ENCODE assay signal across 1 cellular context in genomic region chr19:19191920-19192882, GRCh38.
TF ChIP-seq lines count a peak whose summit lies in the region.

TSS of gene BORCS8 (minus strand) at chr19:19192152. CDS start at chr19:19192117, 35 bp downstream.
A gene with protein sequence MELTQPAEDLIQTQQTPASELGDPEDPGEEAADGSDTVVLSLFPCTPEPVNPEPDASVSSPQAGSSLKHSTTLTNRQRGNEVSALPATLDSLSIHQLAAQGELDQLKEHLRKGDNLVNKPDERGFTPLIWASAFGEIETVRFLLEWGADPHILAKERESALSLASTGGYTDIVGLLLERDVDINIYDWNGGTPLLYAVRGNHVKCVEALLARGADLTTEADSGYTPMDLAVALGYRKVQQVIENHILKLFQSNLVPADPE (plus strand): TSS chr19:19192258. CDS start chr19:19193947, 1,689 bp downstream.

TF ChIP-seq in HepG2, 621 proteins besides CTCF, POLR2A, EP300 and RAD21 (continued from another document and continues in another):
- peak; percentile 69 for TF ChIP-seq PATZ1 (CRISPR knock-in tag; IDR thresholded peaks at IDR 0.05)
- 0 out of 2 replicates have a peak, but pooled peaks have one; percentile 49 for TF ChIP-seq ZNF484 (CRISPR knock-in tag; IDR thresholded peaks at IDR 0.05; ENCODE audit: borderline replicate concordance, low read depth)
- 0 out of 2 replicates have a peak, but pooled peaks have one; percentile 20 for TF ChIP-seq ZNF543 (CRISPR knock-in tag; IDR thresholded peaks at IDR 0.05)
- peak; percentile 65; the same call in 1 of the 2 replicates for TF ChIP-seq TBX2 (CRISPR knock-in tag; IDR thresholded peaks at IDR 0.05; ENCODE audit: borderline replicate concordance)
- TF ChIP-seq, protein P1, sequence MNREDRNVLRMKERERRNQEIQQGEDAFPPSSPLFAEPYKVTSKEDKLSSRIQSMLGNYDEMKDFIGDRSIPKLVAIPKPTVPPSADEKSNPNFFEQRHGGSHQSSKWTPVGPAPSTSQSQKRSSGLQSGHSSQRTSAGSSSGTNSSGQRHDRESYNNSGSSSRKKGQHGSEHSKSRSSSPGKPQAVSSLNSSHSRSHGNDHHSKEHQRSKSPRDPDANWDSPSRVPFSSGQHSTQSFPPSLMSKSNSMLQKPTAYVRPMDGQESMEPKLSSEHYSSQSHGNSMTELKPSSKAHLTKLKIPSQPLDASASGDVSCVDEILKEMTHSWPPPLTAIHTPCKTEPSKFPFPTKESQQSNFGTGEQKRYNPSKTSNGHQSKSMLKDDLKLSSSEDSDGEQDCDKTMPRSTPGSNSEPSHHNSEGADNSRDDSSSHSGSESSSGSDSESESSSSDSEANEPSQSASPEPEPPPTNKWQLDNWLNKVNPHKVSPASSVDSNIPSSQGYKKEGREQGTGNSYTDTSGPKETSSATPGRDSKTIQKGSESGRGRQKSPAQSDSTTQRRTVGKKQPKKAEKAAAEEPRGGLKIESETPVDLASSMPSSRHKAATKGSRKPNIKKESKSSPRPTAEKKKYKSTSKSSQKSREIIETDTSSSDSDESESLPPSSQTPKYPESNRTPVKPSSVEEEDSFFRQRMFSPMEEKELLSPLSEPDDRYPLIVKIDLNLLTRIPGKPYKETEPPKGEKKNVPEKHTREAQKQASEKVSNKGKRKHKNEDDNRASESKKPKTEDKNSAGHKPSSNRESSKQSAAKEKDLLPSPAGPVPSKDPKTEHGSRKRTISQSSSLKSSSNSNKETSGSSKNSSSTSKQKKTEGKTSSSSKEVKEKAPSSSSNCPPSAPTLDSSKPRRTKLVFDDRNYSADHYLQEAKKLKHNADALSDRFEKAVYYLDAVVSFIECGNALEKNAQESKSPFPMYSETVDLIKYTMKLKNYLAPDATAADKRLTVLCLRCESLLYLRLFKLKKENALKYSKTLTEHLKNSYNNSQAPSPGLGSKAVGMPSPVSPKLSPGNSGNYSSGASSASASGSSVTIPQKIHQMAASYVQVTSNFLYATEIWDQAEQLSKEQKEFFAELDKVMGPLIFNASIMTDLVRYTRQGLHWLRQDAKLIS (CRISPR knock-in tag; IDR thresholded peaks at IDR 0.05), result no peak
- TF ChIP-seq ZNF552 (CRISPR knock-in tag; IDR thresholded peaks at IDR 0.05; ENCODE audit: borderline replicate concordance), result 0 out of 2 replicates have a peak, but pooled peaks have one; percentile 24
- TF ChIP-seq SUZ12 (IDR thresholded peaks at IDR 0.05; ENCODE audit: low read depth, low read length), result no peak
- TF ChIP-seq ZNF3 (CRISPR knock-in tag; IDR thresholded peaks at IDR 0.05), result 0 out of 2 replicates have a peak, but pooled peaks have one; percentile 14
- no peak for TF ChIP-seq NONO (IDR thresholded peaks at IDR 0.05)
- peak; percentile 80 for TF ChIP-seq NONO (CRISPR knock-in tag; conservative IDR thresholded peaks at IDR 0.05)
- no peak for TF ChIP-seq FOXA1 (IDR thresholded peaks at IDR 0.05)
- peak; percentile 36 for TF ChIP-seq FOXA1 (CRISPR knock-in tag; IDR thresholded peaks at IDR 0.05)
- peak; percentile 46; the same call in 1 of the 2 replicates for TF ChIP-seq ISL2 (CRISPR knock-in tag; IDR thresholded peaks at IDR 0.05)
- TF ChIP-seq ZBTB49 (CRISPR knock-in tag; IDR thresholded peaks at IDR 0.05; ENCODE audit: borderline replicate concordance), result no peak
- TF ChIP-seq ZNF17 (CRISPR knock-in tag; IDR thresholded peaks at IDR 0.05), result no peak
- no peak for TF ChIP-seq ADNP (CRISPR knock-in tag; IDR thresholded peaks at IDR 0.05)
- TF ChIP-seq ZZZ3 (CRISPR knock-in tag; IDR thresholded peaks at IDR 0.05; ENCODE audit: borderline replicate concordance), result peak; percentile 76; the same call in 1 of the 2 replicates
- TF ChIP-seq SAP130 (CRISPR knock-in tag; IDR thresholded peaks at IDR 0.05; ENCODE audit: low read depth), result peak; percentile 96
- TF ChIP-seq ZNF432 (CRISPR knock-in tag; IDR thresholded peaks at IDR 0.05; ENCODE audit: borderline replicate concordance), result no peak
- TF ChIP-seq, protein P2, sequence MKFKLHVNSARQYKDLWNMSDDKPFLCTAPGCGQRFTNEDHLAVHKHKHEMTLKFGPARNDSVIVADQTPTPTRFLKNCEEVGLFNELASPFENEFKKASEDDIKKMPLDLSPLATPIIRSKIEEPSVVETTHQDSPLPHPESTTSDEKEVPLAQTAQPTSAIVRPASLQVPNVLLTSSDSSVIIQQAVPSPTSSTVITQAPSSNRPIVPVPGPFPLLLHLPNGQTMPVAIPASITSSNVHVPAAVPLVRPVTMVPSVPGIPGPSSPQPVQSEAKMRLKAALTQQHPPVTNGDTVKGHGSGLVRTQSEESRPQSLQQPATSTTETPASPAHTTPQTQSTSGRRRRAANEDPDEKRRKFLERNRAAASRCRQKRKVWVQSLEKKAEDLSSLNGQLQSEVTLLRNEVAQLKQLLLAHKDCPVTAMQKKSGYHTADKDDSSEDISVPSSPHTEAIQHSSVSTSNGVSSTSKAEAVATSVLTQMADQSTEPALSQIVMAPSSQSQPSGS (CRISPR knock-in tag; IDR thresholded peaks at IDR 0.05), result peak; percentile 76; the same call in 1 of the 2 replicates
- peak; percentile 77 for TF ChIP-seq POLR2G (IDR thresholded peaks at IDR 0.05; ENCODE audit: low read depth, low read length)
- no peak for TF ChIP-seq NFRKB (IDR thresholded peaks at IDR 0.05)
- TF ChIP-seq, protein P3, sequence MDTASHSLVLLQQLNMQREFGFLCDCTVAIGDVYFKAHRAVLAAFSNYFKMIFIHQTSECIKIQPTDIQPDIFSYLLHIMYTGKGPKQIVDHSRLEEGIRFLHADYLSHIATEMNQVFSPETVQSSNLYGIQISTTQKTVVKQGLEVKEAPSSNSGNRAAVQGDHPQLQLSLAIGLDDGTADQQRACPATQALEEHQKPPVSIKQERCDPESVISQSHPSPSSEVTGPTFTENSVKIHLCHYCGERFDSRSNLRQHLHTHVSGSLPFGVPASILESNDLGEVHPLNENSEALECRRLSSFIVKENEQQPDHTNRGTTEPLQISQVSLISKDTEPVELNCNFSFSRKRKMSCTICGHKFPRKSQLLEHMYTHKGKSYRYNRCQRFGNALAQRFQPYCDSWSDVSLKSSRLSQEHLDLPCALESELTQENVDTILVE (CRISPR knock-in tag; IDR thresholded peaks at IDR 0.05), result peak; percentile 87; the same call in 1 of the 2 replicates
- 0 out of 2 replicates have a peak, but pooled peaks have one; percentile 47 for TF ChIP-seq ZNF136 (CRISPR knock-in tag; IDR thresholded peaks at IDR 0.05; ENCODE audit: low read depth)
- TF ChIP-seq DNMT1 (CRISPR knock-in tag; IDR thresholded peaks at IDR 0.05), result peak; percentile 65; the same call in 1 of the 2 replicates
- TF ChIP-seq ARNTL (CRISPR knock-in tag; IDR thresholded peaks at IDR 0.05), result 0 out of 2 replicates have a peak, but pooled peaks have one; percentile 37
- TF ChIP-seq CHD2 (IDR thresholded peaks at IDR 0.05; ENCODE audit: low read depth, low read length), result 0 out of 2 replicates have a peak, but pooled peaks have one; percentile 14
- TF ChIP-seq ATF7-NPFF (CRISPR knock-in tag; IDR thresholded peaks at IDR 0.05; ENCODE audit: low read depth), result 0 out of 2 replicates have a peak, but pooled peaks have one; percentile 23
- no peak; the same call in 1 of the 2 replicates for TF ChIP-seq TEF (CRISPR knock-in tag; IDR thresholded peaks at IDR 0.05)
- TF ChIP-seq, protein P4, sequence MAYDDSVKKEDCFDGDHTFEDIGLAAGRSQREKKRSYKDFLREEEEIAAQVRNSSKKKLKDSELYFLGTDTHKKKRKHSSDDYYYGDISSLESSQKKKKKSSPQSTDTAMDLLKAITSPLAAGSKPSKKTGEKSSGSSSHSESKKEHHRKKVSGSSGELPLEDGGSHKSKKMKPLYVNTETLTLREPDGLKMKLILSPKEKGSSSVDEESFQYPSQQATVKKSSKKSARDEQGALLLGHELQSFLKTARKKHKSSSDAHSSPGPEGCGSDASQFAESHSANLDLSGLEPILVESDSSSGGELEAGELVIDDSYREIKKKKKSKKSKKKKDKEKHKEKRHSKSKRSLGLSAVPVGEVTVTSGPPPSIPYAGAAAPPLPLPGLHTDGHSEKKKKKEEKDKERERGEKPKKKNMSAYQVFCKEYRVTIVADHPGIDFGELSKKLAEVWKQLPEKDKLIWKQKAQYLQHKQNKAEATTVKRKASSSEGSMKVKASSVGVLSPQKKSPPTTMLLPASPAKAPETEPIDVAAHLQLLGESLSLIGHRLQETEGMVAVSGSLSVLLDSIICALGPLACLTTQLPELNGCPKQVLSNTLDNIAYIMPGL (CRISPR knock-in tag; IDR thresholded peaks at IDR 0.05; ENCODE audit: borderline replicate concordance in 1 of 2, low read depth in 1 of 2), result peak; percentile 69 to 91
- TF ChIP-seq NCOA2 (CRISPR knock-in tag; IDR thresholded peaks at IDR 0.05), result 0 out of 2 replicates have a peak, but pooled peaks have one; percentile 49
- TF ChIP-seq ZNF143 (CRISPR knock-in tag; IDR thresholded peaks at IDR 0.05), result 0 out of 2 replicates have a peak, but pooled peaks have one; percentile 16
- TF ChIP-seq KLF9 (CRISPR knock-in tag; IDR thresholded peaks at IDR 0.05; ENCODE audit: low read depth), result no peak
- no peak for TF ChIP-seq ZNF781 (CRISPR knock-in tag; IDR thresholded peaks at IDR 0.05; ENCODE audit: borderline replicate concordance, not compliant biosample characterization)
- TF ChIP-seq KMT2B (CRISPR knock-in tag; IDR thresholded peaks at IDR 0.05), result peak; percentile 85
- TF ChIP-seq ZNF33B (CRISPR knock-in tag; IDR thresholded peaks at IDR 0.05), result peak; percentile 63; the same call in 1 of the 2 replicates
- TF ChIP-seq ZNF646 (CRISPR knock-in tag; IDR thresholded peaks at IDR 0.05), result no peak
- TF ChIP-seq MYC (CRISPR knock-in tag; IDR thresholded peaks at IDR 0.05; ENCODE audit: borderline replicate concordance), result peak; percentile 23; the same call in 1 of the 2 replicates
